Comparison of ENCODE assay signal across 17 cellular contexts in the genomic region with DNA sequence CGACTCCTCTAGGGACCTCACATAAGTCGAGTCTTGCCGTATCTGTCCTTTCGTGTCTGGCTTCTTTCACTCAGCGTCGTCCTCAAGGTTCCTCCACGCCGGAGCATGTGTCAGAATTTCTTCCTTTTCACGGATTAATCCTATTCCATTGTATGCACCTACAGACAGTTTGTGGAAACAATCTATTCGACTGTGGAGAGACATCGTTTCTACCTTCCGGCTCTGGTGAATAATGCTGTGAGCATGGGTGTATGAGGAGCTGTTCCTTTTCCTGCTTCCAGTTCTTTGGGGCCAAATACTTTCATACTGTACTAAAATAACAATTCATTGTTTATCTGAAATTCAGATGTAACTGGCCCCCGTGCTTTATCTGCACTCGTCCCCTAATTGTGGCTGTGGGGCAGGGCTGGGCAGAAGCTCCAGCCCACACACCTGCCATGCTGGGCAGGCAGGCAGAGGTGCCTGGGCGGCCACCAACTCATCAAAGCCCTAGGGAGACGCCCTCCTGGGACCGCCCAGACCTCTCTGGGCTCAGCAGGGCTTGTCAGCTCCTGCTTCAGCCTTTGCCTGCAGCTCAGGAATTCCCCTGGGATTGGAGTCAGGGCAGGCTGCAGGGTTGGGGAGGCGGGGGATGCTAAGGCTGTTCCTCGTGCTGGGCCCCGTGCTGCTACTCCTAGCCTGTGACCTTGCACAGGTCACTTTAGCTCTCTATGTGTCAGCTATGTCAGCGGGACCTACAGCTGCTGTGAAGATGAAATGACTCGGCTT. TPM values are rescaled to one million over a fixed set of nuclear protein-coding genes. Genes with fewer than 3 reads are reported as not detected.
DNase-seq lines count a peak whose midpoint lies in the region; ATAC-seq and TF ChIP-seq lines count a peak whose summit lies in the region.
"Had no signal": no experiment of that assay in that cellular context is flagged by ENCODE, and none has a peak within 500 bp of the region (broad histone marks: within the 10 kb centered on the region; RNA-seq: fewer than 3 reads in every experiment).

No MANE protein-coding gene starts in this region.

- H3K9me3 ChIP-seq in endodermal cell (ENCODE audit: control insufficient read depth, low read length) (no peaks in the 10 kb centered on the region), lower lobe of right lung (no peaks in the 10 kb centered on the region)
- H3K9me3 ChIP-seq: heart right ventricle, tibial artery had no signal

- H3K9me3 Mint-ChIP-seq in endodermal cell: no peaks in the 10 kb centered on the region
- no peaks in the 10 kb centered on the region for H3K9me3 Mint-ChIP-seq in osteocyte (ENCODE audit: unreplicated experiment)
- H3K9me3 Mint-ChIP-seq: T-helper 1 cell treated with Interleukin-12 subunit alpha and Interleukin-12 subunit beta and Interleukin-4 antibody, amounts not matched to agents 30 μg/mL and 1 μg/mL, for 36 hours had no signal

- peaks cover 4% of the 10 kb centered on the region for H3K36me3 Mint-ChIP-seq in endodermal cell (ENCODE audit: low read depth)
- H3K36me3 Mint-ChIP-seq in osteocyte (ENCODE audit: unreplicated experiment): no peaks in the 10 kb centered on the region

- H3K9ac ChIP-seq in endodermal cell (ENCODE audit: extremely low read depth, low read length, poor library complexity, severe bottlenecking): no peak overlapping the region

- no peak for ATAC-seq in lower lobe of right lung
- ATAC-seq: naive thymus-derived CD8-positive, alpha-beta T cell had no signal

- H3K4me3 ChIP-seq in endodermal cell (ENCODE audit: low read length) (no peak overlapping the region), lower lobe of right lung (no peak overlapping the region)
- H3K4me3 ChIP-seq: heart right ventricle, tibial artery had no signal

- DNase-seq in DMS53 (lab: John Stamatoyannopoulos, UW): peak; percentile 42
- no peak for DNase-seq in DMS53 treated with DMSO at 0.1 percent for 48 hours (lab: John Stamatoyannopoulos, UW; ENCODE audit: unreplicated experiment)
- peak; percentile 72 for DNase-seq in NCI-H2171 (lab: John Stamatoyannopoulos, UW)
- DNase-seq in endodermal cell: peak; percentile 66
- no peak for DNase-seq in osteocyte (ENCODE audit: extremely low spot score, unreplicated experiment)
- no peak for DNase-seq in lower lobe of right lung
- no peak for DNase-seq in head of caudate nucleus
- no peak for DNase-seq in NCI-H510A treated with DMSO at 0.1 percent for 48 hours (lab: John Stamatoyannopoulos, UW)
- DNase-seq: 8988T; activated CD8-positive, alpha-beta memory T cell treated with anti-CD3 and anti-CD28 coated beads, Interleukin-2, amount 50 U/mL, for 4 hours; central memory CD4-positive, alpha-beta T cell; naive thymus-derived CD8-positive, alpha-beta T cell; NCI-H510A; stimulated activated CD4-positive, alpha-beta T cell treated with anti-CD3 and anti-CD28 coated beads, Interleukin-4, amount 100 ng/mL, for 24 hours; tibial artery had no signal

- H3K36me3 ChIP-seq in endodermal cell (ENCODE audit: control insufficient read depth, insufficient read depth, low read length) (no peaks in the 10 kb centered on the region), lower lobe of right lung (no peaks in the 10 kb centered on the region)

- no peaks in the 10 kb centered on the region for H3K4me1 ChIP-seq in endodermal cell (ENCODE audit: control insufficient read depth, insufficient read depth, low read length)
- peaks cover 12% of the 10 kb centered on the region for H3K4me1 ChIP-seq in lower lobe of right lung

- TF ChIP-seq CTCF in endodermal cell (conservative IDR thresholded peaks at IDR 0.05) (no peak), osteocyte (IDR thresholded peaks at IDR 0.05) (no peak), lower lobe of right lung (IDR thresholded peaks at IDR 0.05) (no peak)

- peaks cover 13% of the 10 kb centered on the region for H3K27me3 ChIP-seq in endodermal cell (ENCODE audit: control insufficient read depth, insufficient read depth, low read length, poor library complexity, severe bottlenecking)
- peaks cover 43% of the 10 kb centered on the region for H3K27me3 ChIP-seq in lower lobe of right lung (ENCODE audit: low read depth)
- H3K27me3 ChIP-seq: tibial artery had no signal

- 80 to 81% methylated on average over 14 to 22 of the region's 22 CpGs for WGBS in endodermal cell (ENCODE audit: insufficient coverage in 1 of 2, insufficient read length in 1 of 2), 2 experiments

- H3K27ac ChIP-seq in endodermal cell (ENCODE audit: low read depth, low read length): no peak overlapping the region
- no peak overlapping the region for H3K27ac ChIP-seq in lower lobe of right lung
- H3K27ac ChIP-seq: tibial artery had no signal

- H3K4me3 Mint-ChIP-seq in endodermal cell (no peak overlapping the region), osteocyte (ENCODE audit: unreplicated experiment) (peak overlapping the region; percentile 29)
- H3K4me3 Mint-ChIP-seq: T-helper 1 cell treated with Interleukin-12 subunit alpha and Interleukin-12 subunit beta and Interleukin-4 antibody, amounts not matched to agents 30 μg/mL and 1 μg/mL, for 36 hours had no signal

- H3K27ac Mint-ChIP-seq in endodermal cell (no peak overlapping the region), osteocyte (ENCODE audit: unreplicated experiment) (peak overlapping the region; percentile 76)
- H3K27ac Mint-ChIP-seq: T-helper 1 cell treated with Interleukin-12 subunit alpha and Interleukin-12 subunit beta and Interleukin-4 antibody, amounts not matched to agents 30 μg/mL and 1 μg/mL, for 36 hours had no signal

- H3K4me1 Mint-ChIP-seq in endodermal cell (peaks cover 16% of the 10 kb centered on the region), osteocyte (ENCODE audit: unreplicated experiment) (peaks cover 54% of the 10 kb centered on the region)

- intact Hi-C loops in lower lobe of right lung (cut with DNase I) (no loop called here), head of caudate nucleus (cut with DNase I) (no loop called here)

- H3K27me3 Mint-ChIP-seq in endodermal cell (ENCODE audit: insufficient read depth) (peaks cover 26% of the 10 kb centered on the region), osteocyte (ENCODE audit: unreplicated experiment) (no peaks in the 10 kb centered on the region)

RNA-seq across cellular contexts. Expression of a gene that starts 14.5 kb away (rescaled TPM):
- total RNA-seq in endodermal cell (10 to 100 TPM; 37.8 to 69.7 TPM), osteocyte (148 and 149 TPM in 2 replicates), lower lobe of right lung (14.7 TPM)
- 55.9 TPM for polyA plus RNA-seq in endodermal cell (2013, experiment 1 of 2)
- polyA plus RNA-seq in endodermal cell (2013, experiment 2 of 2): 56.9 TPM

Comparison
In these comparisons a context has a peak if more than half of its experiments do, and no peak if none do; other contexts are left out.
1. DNase-seq: peak in DMS53 (single experiment), NCI-H2171 (single experiment) and endodermal cell (single experiment); none in DMS53 treated with DMSO at 0.1 percent for 48 hours (single experiment), osteocyte (single experiment), lower lobe of right lung (single experiment), head of caudate nucleus (0 of 42) and NCI-H510A treated with DMSO at 0.1 percent for 48 hours (single experiment).